In genomic region chr18:56326386-56327072, GRCh38 we compare ENCODE assay signal across 1 cellular context.
TF ChIP-seq lines count a peak whose summit lies in the region.

No MANE protein-coding gene starts in this region.

TF ChIP-seq in SK-N-SH treated with all-trans-retinoic acid at 6 μM for 48 hours, 23 proteins besides CTCF, POLR2A, EP300 and RAD21 (continued from another document):
- TF ChIP-seq TSHZ2 (CRISPR knock-in tag; IDR thresholded peaks at IDR 0.05) (no peak), CSRNP3 (CRISPR knock-in tag; IDR thresholded peaks at IDR 0.05) (no peak), ZNF565 (CRISPR knock-in tag; conservative IDR thresholded peaks at IDR 0.05; ENCODE audit: low read depth) (no peak)
